In the genomic region with DNA sequence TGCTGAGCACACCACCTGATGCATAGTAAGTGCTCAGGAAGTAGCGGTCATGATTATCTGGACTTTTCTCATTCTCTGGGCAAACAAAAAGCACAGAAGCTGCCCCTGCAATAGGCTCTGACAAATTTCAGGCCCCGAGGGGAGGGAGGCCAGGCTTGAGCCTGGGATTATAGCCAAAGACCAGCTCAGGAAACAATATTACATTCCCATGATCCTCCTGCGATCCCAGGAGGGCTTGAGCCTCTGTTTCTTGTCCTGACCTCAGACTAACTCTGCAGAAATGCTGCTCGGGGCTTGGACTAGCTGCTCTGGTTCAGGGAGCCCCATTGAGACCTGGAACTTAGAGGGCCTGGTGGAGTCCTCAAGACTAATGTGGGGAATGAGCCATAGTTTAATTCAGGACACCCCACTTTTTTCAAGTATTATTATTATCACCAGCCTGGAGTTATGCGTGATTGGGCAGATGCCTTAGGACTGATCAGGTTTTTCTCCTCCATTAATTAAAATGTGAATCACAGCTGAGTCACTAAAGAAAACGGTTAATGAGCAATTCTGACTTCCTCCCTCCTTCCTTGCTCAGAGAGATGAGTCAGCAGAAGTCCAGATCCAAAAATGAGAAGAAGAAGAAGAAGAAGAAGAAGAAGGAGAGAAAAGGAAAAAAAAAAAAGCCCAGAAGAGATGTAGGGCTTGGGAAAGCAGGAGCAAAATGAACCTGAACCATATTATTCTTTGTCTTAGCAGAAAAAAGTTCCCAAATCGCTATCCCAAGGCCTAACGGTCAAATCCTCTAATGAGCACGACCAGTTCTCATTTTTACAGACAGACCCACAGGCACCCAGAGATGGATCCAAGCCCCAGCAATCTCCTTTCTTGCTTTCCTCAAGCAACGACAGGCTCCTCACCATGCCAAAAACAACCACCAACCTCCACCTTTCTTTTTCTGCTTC, we compare ENCODE assay signal across 10 cellular contexts.
DNase-seq lines count a peak whose midpoint lies in the region; ATAC-seq and TF ChIP-seq lines count a peak whose summit lies in the region.
"Had no signal": no experiment of that assay in that cellular context is flagged by ENCODE, and none has a peak within 500 bp of the region (broad histone marks: within the 10 kb centered on the region; RNA-seq: fewer than 3 reads in every experiment).

No MANE protein-coding gene starts in this region.

- POLR2A ChIA-PET in Panc1 (lab: Charles Lee): no interaction called here

- ATAC-seq in Panc1: peak; percentile 89
- ATAC-seq in HG03521 (IDR thresholded peaks at IDR 0.05; ENCODE audit: unreplicated experiment): no peak
- ATAC-seq in aorta (ENCODE audit: low FRiP score): no peak

- H3K27me3 ChIP-seq in GM23248 (replicated peaks; ENCODE audit: insufficient read depth) (no peaks in the 10 kb centered on the region), Panc1 (ENCODE audit: control insufficient read depth, insufficient read depth, low read length) (no peaks in the 10 kb centered on the region), aorta (ENCODE audit: control insufficient read depth in 1 of 2, insufficient read depth in 2 of 2, low read length in 1 of 2) (peaks cover 0 to 1% of the 10 kb centered on the region in 2 donors)

- CTCF ChIA-PET in Panc1 (lab: Charles Lee): no interaction called here

- H3K9me2 ChIP-seq in GM23248 (ENCODE audit: insufficient read depth): no peaks in the 10 kb centered on the region

- H3F3A ChIP-seq in GM23248 (ENCODE audit: insufficient read depth): peaks cover 40% of the 10 kb centered on the region

- no peaks in the 10 kb centered on the region for H3K79me2 ChIP-seq in GM23248 (ENCODE audit: insufficient read depth)

- H3K36me3 ChIP-seq in GM23248 (ENCODE audit: low read depth) (no peaks in the 10 kb centered on the region), Panc1 (ENCODE audit: control insufficient read depth, insufficient read depth, low read length) (no peaks in the 10 kb centered on the region), aorta (ENCODE audit: control insufficient read depth in 1 of 2, insufficient read depth in 2 of 2, low read length in 1 of 2) (no peaks in the 10 kb centered on the region)
- H3K36me3 ChIP-seq: WERI-Rb-1 had no signal

- H2AFZ ChIP-seq in GM23248: peak overlapping the region; percentile 69

- H3K4me2 ChIP-seq in GM23248 (ENCODE audit: unreplicated experiment): peak overlapping the region; percentile 88

- H4K20me1 ChIP-seq in GM23248 (ENCODE audit: insufficient read depth): no peaks in the 10 kb centered on the region

- WGBS in GM23248 (ENCODE audit: low coverage in 1 of 2, low lambda C conversion rate in 2 of 2, missing lambda C conversion rate in 2 of 2), 2 experiments: 14% methylated on average over 10 of the region's 10 CpGs
- WGBS in aorta, 2 donors: 35 to 40% methylated on average over 10 of the region's 10 CpGs

- no TSS peak for BruUV-seq in Panc1 (replicated peaks; lab: Mats Ljungman, UMichigan)

- peaks cover 23% of the 10 kb centered on the region for H3K4me1 ChIP-seq in GM23248 (ENCODE audit: insufficient read depth)
- H3K4me1 ChIP-seq in Panc1 (ENCODE audit: control insufficient read depth, insufficient read depth, low read length): peaks cover 11% of the 10 kb centered on the region
- no peaks in the 10 kb centered on the region for H3K4me1 ChIP-seq in aorta (ENCODE audit: control insufficient read depth in 1 of 2, insufficient read depth in 2 of 2, low read length in 2 of 2)

- H3K9ac ChIP-seq in GM23248: peak overlapping the region; percentile 76

- TF ChIP-seq CTCF in Panc1 (IDR thresholded peaks at IDR 0.05): no peak
- TF ChIP-seq CTCF in epithelial cell of esophagus (IDR thresholded peaks at IDR 0.05; ENCODE audit: insufficient read depth, low read depth, low read length, missing control alignments): no peak

- H3K27ac ChIP-seq in GM23248 (peak overlapping the region; percentile 98), Panc1 (ENCODE audit: low read length) (peak overlapping the region; percentile 64), aorta (ENCODE audit: low read depth in 1 of 2, low read length in 2 of 2) (no peak overlapping the region)
- H3K27ac ChIP-seq: WERI-Rb-1 had no signal

- DNase-seq in GM23248 (peak; percentile 95), Panc1 (ENCODE audit: low read depth, low spot score) (peak; percentile 35), epithelial cell of esophagus (ENCODE audit: low read depth) (peak; percentile 87), pulmonary artery endothelial cell (ENCODE audit: low read depth, low spot score) (peak; percentile 49), HUDEP-2 (lab: John Stamatoyannopoulos, UW; ENCODE audit: unreplicated experiment in 76 of 76) (no peak), aorta (no peak)
- DNase-seq in activated CD4-positive, alpha-beta T cell treated with anti-CD3 and anti-CD28 coated beads for 48 hours: no peak
- DNase-seq: NCI-H1436, WERI-Rb-1 had no signal

- in situ Hi-C loops in GM23248 (cut with MboI): no loop called here
- in situ Hi-C loops in Panc1 (cut with HindIII; ENCODE audit: low pct_unique_long_range_greater_than_20kb, low sequenced_read_pairs): no loop called here

- H3K4me3 ChIP-seq in GM23248 (peak overlapping the region; percentile 52), Panc1 (ENCODE audit: low read depth in 2 of 2, low read length in 2 of 2) (peak overlapping the region in 1 of 2 experiments; percentile 18; a peak in 1 of 4 replicates), epithelial cell of esophagus (ENCODE audit: low read length) (no peak overlapping the region), aorta (ENCODE audit: low read length in 2 of 2) (no peak overlapping the region)

- intact Hi-C loops in Panc1 (cut with micrococcal nuclease; ENCODE audit: unreplicated experiment) (no loop called here), aorta (cut with DNase I) (no loop called here)

- H3K9me3 ChIP-seq in GM23248 (ENCODE audit: low read depth) (no peaks in the 10 kb centered on the region), Panc1 (ENCODE audit: control insufficient read depth, insufficient read depth, low read depth, low read length) (peaks cover 3% of the 10 kb centered on the region; the same call in 1 of the 2 replicates), aorta (ENCODE audit: control insufficient read depth, low read length) (peaks cover 4% of the 10 kb centered on the region)

Comparison
In these comparisons a context has a peak if more than half of its experiments do, and no peak if none do; other contexts are left out.
1. DNase-seq: peak in GM23248 (single experiment), Panc1 (single experiment), epithelial cell of esophagus (single experiment) and pulmonary artery endothelial cell (single experiment); none in HUDEP-2 (0 of 76), aorta (0 of 2) and activated CD4-positive, alpha-beta T cell treated with anti-CD3 and anti-CD28 coated beads for 48 hours (single experiment).
2. H3K27ac ChIP-seq: peak in GM23248 (single experiment) and Panc1 (single experiment); none in aorta (0 of 2).